26 cellular contexts compared by ENCODE assay signal in genomic region chr1:53162621-53163020, GRCh38. TPM values are rescaled to one million over a fixed set of nuclear protein-coding genes. Genes with fewer than 3 reads are reported as not detected.
"Had no signal": no experiment of that assay in that cellular context is flagged by ENCODE, and none has a peak within 500 bp of the region (broad histone marks: within the 10 kb centered on the region; RNA-seq: fewer than 3 reads in every experiment).

No MANE protein-coding gene starts in this region.

- H3K9me3 ChIP-seq: gastrocnemius medialis, pancreas, thyroid gland, vagina had no signal

- H3K27ac Mint-ChIP-seq: memory B cell, natural killer cell had no signal

- H3K4me3 ChIP-seq: dorsolateral prefrontal cortex, gastrocnemius medialis, lung, pancreas, smooth muscle cell, stomach, thyroid gland, vagina had no signal

- H3K27ac ChIP-seq: dorsolateral prefrontal cortex, gastrocnemius medialis, pancreas, stomach, thyroid gland, vagina had no signal

- H3K27me3 ChIP-seq: gastrocnemius medialis, pancreas, stomach, thyroid gland, vagina had no signal

- H3K9me3 Mint-ChIP-seq: memory B cell, natural killer cell had no signal

- H3K4me1 ChIP-seq: gastrocnemius medialis, pancreas, stomach, thyroid gland, vagina had no signal

- ATAC-seq: gastrocnemius medialis, left lobe of liver, natural killer cell, pancreas, sciatic nerve had no signal

- H3K4me3 Mint-ChIP-seq: memory B cell, natural killer cell had no signal

- DNase-seq: dorsolateral prefrontal cortex; effector CD4-positive, alpha-beta T cell; gastrocnemius medialis; head of caudate nucleus; kidney; natural killer cell; occipital lobe; pancreas; stimulated activated CD4-positive, alpha-beta T cell treated with anti-CD3 and anti-CD28 coated beads, Interleukin-12 subunit alpha, Interleukin-12 subunit beta, amount 100 ng/mL, for 4 hours; stimulated activated CD4-positive, alpha-beta T cell treated with anti-CD3 and anti-CD28 coated beads, Interleukin-1b, Interleukin-23, amount 100 ng/mL, for 48 hours; stimulated activated CD4-positive, alpha-beta T cell treated with anti-CD3 and anti-CD28 coated beads, Interleukin-4, amount 100 ng/mL, for 1 hour; stimulated activated CD8-positive, alpha-beta memory T cell treated with anti-CD3 and anti-CD28 coated beads, Interleukin-4, amount 100 ng/mL, for 48 hours; stimulated activated naive CD4-positive, alpha-beta T cell; stomach; thyroid gland; trophoblast cell had no signal

- H3K36me3 Mint-ChIP-seq: memory B cell, natural killer cell had no signal

- H3K4me1 Mint-ChIP-seq: memory B cell, natural killer cell had no signal

RNA-seq across cellular contexts. Expression of gene SLC1A7, which starts 20.2 kb away (rescaled TPM):
- total RNA-seq: glomerular endothelial cell, kidney, occipital lobe, pancreas, pulmonary artery endothelial cell, smooth muscle cell, temporal lobe, ureter, vagina had no signal
